ENCODE assay signal across 1 cellular context in the genomic region with DNA sequence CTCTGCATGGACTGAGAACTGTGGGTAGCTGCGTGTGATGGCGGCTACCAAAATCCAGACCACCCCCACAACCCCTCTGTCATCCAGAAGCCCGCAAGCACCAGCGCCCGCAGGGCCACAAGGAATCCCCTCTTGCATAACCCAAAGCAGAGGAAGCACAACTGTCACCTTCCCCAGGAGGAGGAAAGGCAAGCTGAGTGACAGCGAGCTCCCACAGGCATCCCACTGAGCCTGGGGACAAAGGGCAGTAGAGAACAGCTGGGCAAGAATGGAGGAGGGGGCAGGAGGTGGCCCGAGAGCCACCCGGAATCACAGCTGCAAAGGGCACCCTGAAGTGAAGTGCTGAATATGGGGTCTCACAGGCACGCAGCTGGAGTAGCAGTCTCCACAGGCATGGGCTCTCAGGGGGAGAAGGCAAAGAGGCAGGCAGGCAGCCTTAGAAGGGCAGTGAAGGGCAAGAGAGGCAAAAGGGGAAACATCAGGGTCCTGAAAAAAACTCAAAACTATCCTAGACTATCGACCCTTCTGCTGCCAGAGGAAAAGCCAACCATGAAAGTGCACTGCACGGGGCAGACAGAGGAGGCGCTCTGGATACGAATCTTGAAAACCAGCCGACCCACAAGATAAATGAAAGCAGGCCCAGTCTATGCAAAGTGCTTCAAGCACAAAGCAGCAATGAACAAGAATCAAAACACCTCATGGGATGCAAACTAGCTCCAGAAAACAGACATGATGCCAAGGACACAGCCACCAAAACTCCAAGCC.
TF ChIP-seq lines count a peak whose summit lies in the region.

No MANE protein-coding gene starts in this region.

TF ChIP-seq in K562, 482 proteins besides CTCF, POLR2A, EP300 and RAD21:
- TF ChIP-seq, protein P1, sequence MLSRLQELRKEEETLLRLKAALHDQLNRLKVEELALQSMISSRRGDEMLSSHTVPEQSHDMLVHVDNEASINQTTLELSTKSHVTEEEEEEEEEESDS (CRISPR knock-in tag; IDR thresholded peaks at IDR 0.05): no peak
- TF ChIP-seq KLF10 (CRISPR knock-in tag; IDR thresholded peaks at IDR 0.05) (no peak), ZFP1 (CRISPR knock-in tag; IDR thresholded peaks at IDR 0.05) (no peak), CHD1 (IDR thresholded peaks at IDR 0.05; ENCODE audit: low read length) (no peak), GABPB1 (CRISPR knock-in tag; IDR thresholded peaks at IDR 0.05) (no peak), ZNF140 (CRISPR knock-in tag; IDR thresholded peaks at IDR 0.05) (no peak), ZNF217 (CRISPR knock-in tag; IDR thresholded peaks at IDR 0.05) (no peak), SREBF1 (IDR thresholded peaks at IDR 0.05; ENCODE audit: borderline replicate concordance, low read depth, low read length) (no peak), CTBP1 (IDR thresholded peaks at IDR 0.05; ENCODE audit: borderline replicate concordance) (no peak), ZC3H4 (CRISPR knock-in tag; IDR thresholded peaks at IDR 0.05; ENCODE audit: borderline replicate concordance) (no peak), CBFA2T3 (IDR thresholded peaks at IDR 0.05) (no peak), ZC3H8 (IDR thresholded peaks at IDR 0.05) (no peak), KDM4B (IDR thresholded peaks at IDR 0.05; ENCODE audit: borderline replicate concordance in 2 of 2, low read depth in 1 of 2) (no peak), PHF20 (IDR thresholded peaks at IDR 0.05; ENCODE audit: partially characterized antibody) (no peak), ZFP36 (IDR thresholded peaks at IDR 0.05; ENCODE audit: low read depth, low read length, partially characterized antibody) (no peak)
- TF ChIP-seq, protein P2, sequence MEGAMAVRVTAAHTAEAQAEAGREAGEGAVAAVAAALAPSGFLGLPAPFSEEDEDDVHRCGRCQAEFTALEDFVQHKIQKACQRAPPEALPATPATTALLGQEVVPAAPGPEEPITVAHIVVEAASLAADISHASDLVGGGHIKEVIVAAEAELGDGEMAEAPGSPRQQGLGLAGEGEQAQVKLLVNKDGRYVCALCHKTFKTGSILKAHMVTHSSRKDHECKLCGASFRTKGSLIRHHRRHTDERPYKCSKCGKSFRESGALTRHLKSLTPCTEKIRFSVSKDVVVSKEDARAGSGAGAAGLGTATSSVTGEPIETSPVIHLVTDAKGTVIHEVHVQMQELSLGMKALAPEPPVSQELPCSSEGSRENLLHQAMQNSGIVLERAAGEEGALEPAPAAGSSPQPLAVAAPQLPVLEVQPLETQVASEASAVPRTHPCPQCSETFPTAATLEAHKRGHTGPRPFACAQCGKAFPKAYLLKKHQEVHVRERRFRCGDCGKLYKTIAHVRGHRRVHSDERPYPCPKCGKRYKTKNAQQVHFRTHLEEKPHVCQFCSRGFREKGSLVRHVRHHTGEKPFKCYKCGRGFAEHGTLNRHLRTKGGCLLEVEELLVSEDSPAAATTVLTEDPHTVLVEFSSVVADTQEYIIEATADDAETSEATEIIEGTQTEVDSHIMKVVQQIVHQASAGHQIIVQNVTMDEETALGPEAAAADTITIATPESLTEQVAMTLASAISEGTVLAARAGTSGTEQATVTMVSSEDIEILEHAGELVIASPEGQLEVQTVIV (CRISPR knock-in tag; IDR thresholded peaks at IDR 0.05; ENCODE audit: borderline replicate concordance): no peak
- TF ChIP-seq, protein P3, sequence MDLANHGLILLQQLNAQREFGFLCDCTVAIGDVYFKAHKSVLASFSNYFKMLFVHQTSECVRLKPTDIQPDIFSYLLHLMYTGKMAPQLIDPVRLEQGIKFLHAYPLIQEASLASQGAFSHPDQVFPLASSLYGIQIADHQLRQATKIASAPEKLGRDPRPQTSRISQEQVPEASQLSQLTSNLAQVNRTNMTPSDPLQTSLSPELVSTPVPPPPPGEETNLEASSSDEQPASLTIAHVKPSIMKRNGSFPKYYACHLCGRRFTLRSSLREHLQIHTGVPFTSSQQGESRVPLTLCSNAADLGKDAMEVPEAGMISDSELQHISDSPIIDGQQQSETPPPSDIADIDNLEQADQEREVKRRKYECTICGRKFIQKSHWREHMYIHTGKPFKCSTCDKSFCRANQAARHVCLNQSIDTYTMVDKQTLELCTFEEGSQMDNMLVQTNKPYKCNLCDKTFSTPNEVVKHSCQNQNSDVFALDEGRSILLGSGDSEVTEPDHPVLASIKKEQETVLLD (IDR thresholded peaks at IDR 0.05): no peak
- TF ChIP-seq, protein P4, sequence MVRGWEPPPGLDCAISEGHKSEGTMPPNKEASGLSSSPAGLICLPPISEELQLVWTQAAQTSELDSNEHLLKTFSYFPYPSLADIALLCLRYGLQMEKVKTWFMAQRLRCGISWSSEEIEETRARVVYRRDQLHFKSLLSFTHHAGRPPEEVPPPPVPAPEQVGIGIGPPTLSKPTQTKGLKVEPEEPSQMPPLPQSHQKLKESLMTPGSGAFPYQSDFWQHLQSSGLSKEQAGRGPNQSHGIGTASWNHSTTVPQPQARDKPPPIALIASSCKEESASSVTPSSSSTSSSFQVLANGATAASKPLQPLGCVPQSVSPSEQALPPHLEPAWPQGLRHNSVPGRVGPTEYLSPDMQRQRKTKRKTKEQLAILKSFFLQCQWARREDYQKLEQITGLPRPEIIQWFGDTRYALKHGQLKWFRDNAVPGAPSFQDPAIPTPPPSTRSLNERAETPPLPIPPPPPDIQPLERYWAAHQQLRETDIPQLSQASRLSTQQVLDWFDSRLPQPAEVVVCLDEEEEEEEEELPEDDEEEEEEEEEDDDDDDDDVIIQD (CRISPR knock-in tag; IDR thresholded peaks at IDR 0.05): no peak
- TF ChIP-seq, protein P5, sequence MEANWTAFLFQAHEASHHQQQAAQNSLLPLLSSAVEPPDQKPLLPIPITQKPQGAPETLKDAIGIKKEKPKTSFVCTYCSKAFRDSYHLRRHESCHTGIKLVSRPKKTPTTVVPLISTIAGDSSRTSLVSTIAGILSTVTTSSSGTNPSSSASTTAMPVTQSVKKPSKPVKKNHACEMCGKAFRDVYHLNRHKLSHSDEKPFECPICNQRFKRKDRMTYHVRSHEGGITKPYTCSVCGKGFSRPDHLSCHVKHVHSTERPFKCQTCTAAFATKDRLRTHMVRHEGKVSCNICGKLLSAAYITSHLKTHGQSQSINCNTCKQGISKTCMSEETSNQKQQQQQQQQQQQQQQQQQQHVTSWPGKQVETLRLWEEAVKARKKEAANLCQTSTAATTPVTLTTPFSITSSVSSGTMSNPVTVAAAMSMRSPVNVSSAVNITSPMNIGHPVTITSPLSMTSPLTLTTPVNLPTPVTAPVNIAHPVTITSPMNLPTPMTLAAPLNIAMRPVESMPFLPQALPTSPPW (CRISPR knock-in tag; IDR thresholded peaks at IDR 0.05): no peak
- TF ChIP-seq, protein P6, sequence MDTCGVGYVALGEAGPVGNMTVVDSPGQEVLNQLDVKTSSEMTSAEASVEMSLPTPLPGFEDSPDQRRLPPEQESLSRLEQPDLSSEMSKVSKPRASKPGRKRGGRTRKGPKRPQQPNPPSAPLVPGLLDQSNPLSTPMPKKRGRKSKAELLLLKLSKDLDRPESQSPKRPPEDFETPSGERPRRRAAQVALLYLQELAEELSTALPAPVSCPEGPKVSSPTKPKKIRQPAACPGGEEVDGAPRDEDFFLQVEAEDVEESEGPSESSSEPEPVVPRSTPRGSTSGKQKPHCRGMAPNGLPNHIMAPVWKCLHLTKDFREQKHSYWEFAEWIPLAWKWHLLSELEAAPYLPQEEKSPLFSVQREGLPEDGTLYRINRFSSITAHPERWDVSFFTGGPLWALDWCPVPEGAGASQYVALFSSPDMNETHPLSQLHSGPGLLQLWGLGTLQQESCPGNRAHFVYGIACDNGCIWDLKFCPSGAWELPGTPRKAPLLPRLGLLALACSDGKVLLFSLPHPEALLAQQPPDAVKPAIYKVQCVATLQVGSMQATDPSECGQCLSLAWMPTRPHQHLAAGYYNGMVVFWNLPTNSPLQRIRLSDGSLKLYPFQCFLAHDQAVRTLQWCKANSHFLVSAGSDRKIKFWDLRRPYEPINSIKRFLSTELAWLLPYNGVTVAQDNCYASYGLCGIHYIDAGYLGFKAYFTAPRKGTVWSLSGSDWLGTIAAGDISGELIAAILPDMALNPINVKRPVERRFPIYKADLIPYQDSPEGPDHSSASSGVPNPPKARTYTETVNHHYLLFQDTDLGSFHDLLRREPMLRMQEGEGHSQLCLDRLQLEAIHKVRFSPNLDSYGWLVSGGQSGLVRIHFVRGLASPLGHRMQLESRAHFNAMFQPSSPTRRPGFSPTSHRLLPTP (IDR thresholded peaks at IDR 0.05; ENCODE audit: borderline replicate concordance, extremely low read depth, insufficient read length): no peak
